Comparison of ENCODE assay signal across 8 cellular contexts in the genomic region with DNA sequence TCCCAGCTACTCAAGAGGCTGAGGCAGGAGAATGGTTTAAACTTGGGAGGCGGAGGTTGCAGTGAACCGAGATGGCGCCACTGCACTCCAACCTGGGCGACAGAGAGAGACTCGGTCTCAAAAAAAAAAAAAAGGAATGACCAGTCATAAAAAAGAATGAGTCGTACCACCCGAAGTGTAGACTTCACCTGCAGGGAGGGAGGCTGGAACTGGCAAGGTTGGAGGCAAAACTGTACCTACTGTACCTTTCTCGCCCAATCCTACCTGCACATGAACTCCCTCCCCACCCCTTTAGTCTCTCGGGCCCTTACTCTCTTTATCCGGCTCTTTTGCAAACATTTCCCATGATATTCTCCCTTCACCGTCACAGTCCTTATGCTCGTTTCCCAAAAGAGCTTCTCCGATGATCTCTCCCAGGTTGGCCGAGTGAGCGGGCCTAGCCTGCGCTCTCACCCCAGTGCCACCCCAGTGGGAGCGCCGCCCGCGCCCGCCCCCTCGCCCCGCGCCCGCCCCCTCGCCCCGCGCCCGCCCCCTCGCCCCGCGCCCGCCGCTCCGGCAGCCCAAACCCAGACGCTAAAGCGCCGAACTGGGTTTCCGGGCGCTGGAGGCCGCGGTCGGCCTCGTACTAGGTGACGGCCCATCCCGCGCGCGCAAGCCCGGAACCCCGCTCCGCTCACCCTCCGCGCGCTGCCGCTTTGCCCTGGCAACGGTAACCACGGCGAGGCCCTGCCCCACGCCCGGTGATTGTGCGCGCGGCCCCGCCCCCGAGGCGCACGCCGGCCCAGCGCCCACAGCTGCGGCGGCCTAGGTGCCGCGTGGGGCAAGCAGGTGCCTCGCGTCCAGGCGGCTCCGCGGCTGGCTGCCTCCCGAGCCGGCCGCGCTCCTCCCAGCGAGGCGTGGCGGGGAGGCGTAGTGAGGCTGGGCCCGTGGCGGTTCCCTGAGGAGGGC. TPM values are rescaled to one million over a fixed set of nuclear protein-coding genes. Genes with fewer than 3 reads are reported as not detected.
A peak's percentile ranks its signal among the peaks of the same experiment; 100 is the strongest.
DNase-seq lines count a peak whose midpoint lies in the region; ATAC-seq and TF ChIP-seq lines count a peak whose summit lies in the region.

A gene (plus strand): TSS at position 772 of the 948 bp plus-strand sequence. CDS start 294 bp downstream, outside the sequence.

- H3K4me1 ChIP-seq in Karpas-422 (ENCODE audit: low read length) (peaks cover 18% of the 10 kb centered on the region), SJSA1 (replicated peaks) (peaks cover 9% of the 10 kb centered on the region), heart left ventricle (peaks cover 0 to 16% (median 7%) of the 10 kb centered on the region in 12 donors), upper lobe of right lung (peaks cover 4% of the 10 kb centered on the region)

- H3K36me3 ChIP-seq in Karpas-422 (ENCODE audit: insufficient read depth, low read length) = no peaks in the 10 kb centered on the region
- H3K36me3 ChIP-seq in SJSA1 = no peaks in the 10 kb centered on the region
- H3K36me3 ChIP-seq in heart left ventricle = no peaks in the 10 kb centered on the region
- no peaks in the 10 kb centered on the region for H3K36me3 ChIP-seq in upper lobe of right lung

- no peaks in the 10 kb centered on the region for H3K27me3 ChIP-seq in Karpas-422 (ENCODE audit: low read length)
- peaks cover 7% of the 10 kb centered on the region for H3K27me3 ChIP-seq in SJSA1 (replicated peaks)
- H3K27me3 ChIP-seq in heart left ventricle = peaks cover 0 to 17% (median 0%) of the 10 kb centered on the region in 9 donors
- no peaks in the 10 kb centered on the region for H3K27me3 ChIP-seq in upper lobe of right lung

- WGBS in heart left ventricle, 4 donors = 7 to 23% (median 10%) methylated on average over 34 to 89 of the region's 89 CpGs

- H3K4me2 ChIP-seq in Karpas-422 (ENCODE audit: low read depth, low read length, poor library complexity, severe bottlenecking) = peak within 1 kb of the TSS; percentile 84

- H3K9me3 ChIP-seq in Karpas-422 (ENCODE audit: low read length) (no peaks in the 10 kb centered on the region), SJSA1 (replicated peaks) (peaks cover 4% of the 10 kb centered on the region; the same call in 1 of the 2 replicates), heart left ventricle (no peaks in the 10 kb centered on the region), upper lobe of right lung (no peaks in the 10 kb centered on the region)

- peaks cover 7% of the 10 kb centered on the region for H3K4me1 Mint-ChIP-seq in activated naive CD4-positive, alpha-beta T cell treated with anti-CD3 and anti-CD28 coated beads for 36 hours (ENCODE audit: low read depth)

- H3K36me3 Mint-ChIP-seq in activated naive CD4-positive, alpha-beta T cell treated with anti-CD3 and anti-CD28 coated beads for 36 hours (ENCODE audit: low read depth) = no peaks in the 10 kb centered on the region

- peak within 1 kb of the TSS; percentile 55 for H3K9ac ChIP-seq in Karpas-422 (ENCODE audit: low read length)

- peak within 1 kb of the TSS; percentile 75 for H3K4me3 Mint-ChIP-seq in activated naive CD4-positive, alpha-beta T cell treated with anti-CD3 and anti-CD28 coated beads for 36 hours

- no peak for TF ChIP-seq POLR2A in heart left ventricle (IDR thresholded peaks at IDR 0.05)

- H3K27ac Mint-ChIP-seq in activated naive CD4-positive, alpha-beta T cell treated with anti-CD3 and anti-CD28 coated beads for 36 hours = no peak within 1 kb of the TSS

- DNase-seq in ELR (ENCODE audit: low read depth) = peak; percentile 82
- peak; percentile 95 for DNase-seq in Karpas-422
- peak in 1 of 2 experiments; percentile 57 for DNase-seq in SJSA1 (ENCODE audit: low read depth in 1 of 2, low spot score in 2 of 2)
- peak; percentile 86 for DNase-seq in activated naive CD4-positive, alpha-beta T cell treated with anti-CD3 and anti-CD28 coated beads for 36 hours
- peak; percentile 51 to 92 (median 62) for DNase-seq in heart left ventricle
- DNase-seq in posterior cingulate gyrus = peak; percentile 45 to 97 (median 80)
- peak; percentile 93 for DNase-seq in upper lobe of right lung

- H3K9me2 ChIP-seq in Karpas-422 (replicated peaks; ENCODE audit: insufficient read depth, low read length) = no peaks in the 10 kb centered on the region

- intact Hi-C loops in activated naive CD4-positive, alpha-beta T cell treated with anti-CD3 and anti-CD28 coated beads for 36 hours (cut with micrococcal nuclease) = loop anchor here (1.0 to 5.0 kb wide), 5 partner anchors 109 to 510 kb away; a partner anchor contains a TSS
- intact Hi-C loops in heart left ventricle (cut with DNase I) = loop anchor here in 3 of 10 donors (5.0 to 10.0 kb wide), 3 partner anchors 140 to 503 kb away; no protein-coding TSS in a partner anchor
- intact Hi-C loops in posterior cingulate gyrus (cut with DNase I) = loop anchor here (10.0 kb wide), 1 partner anchor 133 kb away; no protein-coding TSS in a partner anchor
- intact Hi-C loops in upper lobe of right lung (cut with DNase I) = no loop called here

- no peaks in the 10 kb centered on the region for H3K79me2 ChIP-seq in Karpas-422 (ENCODE audit: low read length)

- ATAC-seq in GM21737 (IDR thresholded peaks at IDR 0.05; ENCODE audit: unreplicated experiment) (peak; percentile 91), heart left ventricle (peak; percentile 64 to 91 (median 90)), upper lobe of right lung (peak; percentile 97)

- H4K20me1 ChIP-seq in Karpas-422 (ENCODE audit: insufficient read depth, low read depth, low read length) = no peaks in the 10 kb centered on the region

- H3K4me3 ChIP-seq in Karpas-422 (ENCODE audit: low read length) (peak within 1 kb of the TSS; percentile 70), SJSA1 (peak within 1 kb of the TSS; percentile 48), heart left ventricle (peak within 1 kb of the TSS; percentile 33 to 69 (median 54)), upper lobe of right lung (peak within 1 kb of the TSS; percentile 58)

- no peaks in the 10 kb centered on the region for H3K9me3 Mint-ChIP-seq in activated naive CD4-positive, alpha-beta T cell treated with anti-CD3 and anti-CD28 coated beads for 36 hours

- CTCF ChIA-PET in activated naive CD4-positive, alpha-beta T cell treated with anti-CD3 and anti-CD28 coated beads for 36 hours (lab: Charles Lee) = no interaction called here

- peak within 1 kb of the TSS; percentile 84 for H2AFZ ChIP-seq in Karpas-422 (ENCODE audit: low read length)

- H3K27ac ChIP-seq in Karpas-422 (ENCODE audit: low read length) (no peak within 1 kb of the TSS), SJSA1 (no peak within 1 kb of the TSS), heart left ventricle (no peak within 1 kb of the TSS), upper lobe of right lung (no peak within 1 kb of the TSS)

- H3K27me3 Mint-ChIP-seq in activated naive CD4-positive, alpha-beta T cell treated with anti-CD3 and anti-CD28 coated beads for 36 hours (ENCODE audit: low read depth) = no peaks in the 10 kb centered on the region

- TF ChIP-seq CTCF in heart left ventricle (IDR thresholded peaks at IDR 0.05) (no peak), upper lobe of right lung (IDR thresholded peaks at IDR 0.05) (no peak)

RNA-seq across cellular contexts. Expression of the gene that starts here (rescaled TPM):
- 0.22 TPM in 1 of 2 replicates, not detected in the other for total RNA-seq in Karpas-422 (2014; rRNA removed; shearing (Covaris generic); ENCODE audit: low replicate concordance)
- total RNA-seq in SJSA1 (2014; rRNA removed; shearing (Covaris generic)) = 1.7 TPM in 1 of 2 replicates, not detected in the other
- total RNA-seq in activated naive CD4-positive, alpha-beta T cell treated with anti-CD3 and anti-CD28 coated beads for 36 hours = 1 to 10 TPM in 1 of 2 experiments, under 1 TPM in 1; 0.99 to 1.2 TPM
- total RNA-seq in heart left ventricle (under 1 TPM in 1 of 9 donors, not detected in 8; 0.25 TPM), upper lobe of right lung (not detected)
- under 1 TPM in 1 of 2 donors, not detected in 1; 0.29 TPM for polyA plus RNA-seq in heart left ventricle

Comparison
In these comparisons a context has a peak if more than half of its experiments do, and no peak if none do; other contexts are left out.
1. Peak in DNase-seq, H3K4me3 ChIP-seq, H3K9ac ChIP-seq and H3K4me2 ChIP-seq in Karpas-422; RNA of the gene not detected or under 1 TPM.
2. Peak in DNase-seq, ATAC-seq and H3K4me3 ChIP-seq in heart left ventricle; RNA of the gene not detected or under 1 TPM.
3. Peak in DNase-seq, ATAC-seq and H3K4me3 ChIP-seq in upper lobe of right lung; RNA of the gene not detected or under 1 TPM.